In genomic region chr12:62793256-62794217, GRCh38 we compare ENCODE assay signal across 8 cellular contexts.
DNase-seq lines count a peak whose midpoint lies in the region; ATAC-seq, FAIRE-seq and TF ChIP-seq lines count a peak whose summit lies in the region.

No MANE protein-coding gene starts in this region.

- POLR2A ChIA-PET in activated CD8-positive, alpha-beta T cell treated with anti-CD3 and anti-CD28 coated beads for 36 hours (lab: Charles Lee), result interaction anchor here (0.6 kb wide), 1 partner anchor 190 kb away, joined by 3 read pairs; no protein-coding TSS in a partner anchor

- DNase-seq in GM18507 (ENCODE audit: extremely low spot score, insufficient read length, low read depth) (peak; percentile 39), HK-2 (ENCODE audit: unreplicated experiment) (peak; percentile 86), NCI-H774 (lab: John Stamatoyannopoulos, UW) (peak; percentile 74), memory B cell (ENCODE audit: low spot score in 2 of 2) (peak; percentile 75 to 81)
- peak; percentile 83 for DNase-seq in activated CD8-positive, alpha-beta T cell treated with anti-CD3 and anti-CD28 coated beads for 36 hours
- DNase-seq in effector memory CD8-positive, alpha-beta T cell, result peak; percentile 68 to 76 (median 71)
- peak; percentile 61 for DNase-seq in stimulated activated CD8-positive, alpha-beta memory T cell treated with anti-CD3 and anti-CD28 coated beads, Interleukin-15, amount 100 ng/mL, for 1 hour (ENCODE audit: low read depth)

- H3K27ac Mint-ChIP-seq in activated CD8-positive, alpha-beta T cell treated with anti-CD3 and anti-CD28 coated beads for 36 hours, result no peak overlapping the region
- H3K27ac Mint-ChIP-seq in effector memory CD8-positive, alpha-beta T cell, result no peak overlapping the region
- no peak overlapping the region for H3K27ac Mint-ChIP-seq in memory B cell

- TF ChIP-seq CTCF in activated CD8-positive, alpha-beta T cell treated with anti-CD3 and anti-CD28 coated beads for 36 hours (IDR thresholded peaks at IDR 0.05), result peak; percentile 96

- FAIRE-seq in A204.1 (lab: Jason Lieb, UNC) (peak; percentile 98), GM18507 (lab: Jason Lieb, UNC) (peak; percentile 80)

- no peaks in the 10 kb centered on the region for H3K36me3 Mint-ChIP-seq in activated CD8-positive, alpha-beta T cell treated with anti-CD3 and anti-CD28 coated beads for 36 hours (ENCODE audit: low read depth)
- peaks cover under 1% of the 10 kb centered on the region for H3K36me3 Mint-ChIP-seq in effector memory CD8-positive, alpha-beta T cell (ENCODE audit: insufficient read depth)
- H3K36me3 Mint-ChIP-seq in memory B cell, result no peaks in the 10 kb centered on the region

- H3K4me1 Mint-ChIP-seq in activated CD8-positive, alpha-beta T cell treated with anti-CD3 and anti-CD28 coated beads for 36 hours (ENCODE audit: low read depth), result no peaks in the 10 kb centered on the region
- no peaks in the 10 kb centered on the region for H3K4me1 Mint-ChIP-seq in effector memory CD8-positive, alpha-beta T cell (ENCODE audit: low read depth in 2 of 2)
- H3K4me1 Mint-ChIP-seq in memory B cell, result no peaks in the 10 kb centered on the region

- H3K9me3 Mint-ChIP-seq in activated CD8-positive, alpha-beta T cell treated with anti-CD3 and anti-CD28 coated beads for 36 hours, result no peaks in the 10 kb centered on the region
- H3K9me3 Mint-ChIP-seq in effector memory CD8-positive, alpha-beta T cell, result no peaks in the 10 kb centered on the region
- no peaks in the 10 kb centered on the region for H3K9me3 Mint-ChIP-seq in memory B cell

- CTCF ChIA-PET in activated CD8-positive, alpha-beta T cell treated with anti-CD3 and anti-CD28 coated beads for 36 hours (lab: Charles Lee), result interaction anchor here (0.7 to 7.7 kb wide), 62 partner anchors 10 to 367 kb away, joined by 3 to 128 read pairs (median 4); partner anchors contain the start of gene MON2

- no peak overlapping the region for H3K4me3 Mint-ChIP-seq in activated CD8-positive, alpha-beta T cell treated with anti-CD3 and anti-CD28 coated beads for 36 hours
- no peak overlapping the region for H3K4me3 Mint-ChIP-seq in effector memory CD8-positive, alpha-beta T cell
- H3K4me3 Mint-ChIP-seq in memory B cell, result no peak overlapping the region

- intact Hi-C loops in activated CD8-positive, alpha-beta T cell treated with anti-CD3 and anti-CD28 coated beads for 36 hours (cut with micrococcal nuclease), result loop anchor here (1.0 to 5.0 kb wide), 3 partner anchors 191 to 355 kb away; no protein-coding TSS in a partner anchor

- ATAC-seq in activated CD8-positive, alpha-beta T cell treated with anti-CD3 and anti-CD28 coated beads for 36 hours, result peak; percentile 78
- ATAC-seq in effector memory CD8-positive, alpha-beta T cell (replicated peaks), result peak; percentile 63
- peak; percentile 34 for ATAC-seq in memory B cell (ENCODE audit: low read depth)

- H3K27me3 Mint-ChIP-seq in activated CD8-positive, alpha-beta T cell treated with anti-CD3 and anti-CD28 coated beads for 36 hours, result peaks cover 7% of the 10 kb centered on the region
- H3K27me3 Mint-ChIP-seq in effector memory CD8-positive, alpha-beta T cell, result peaks cover 10 to 26% of the 10 kb centered on the region in 2 donors
- H3K27me3 Mint-ChIP-seq in memory B cell, result peaks cover 4% of the 10 kb centered on the region

Comparison
In these comparisons a context has a peak if more than half of its experiments do, and no peak if none do; other contexts are left out.
1. Peak in every context shown above with its lines: DNase-seq and ATAC-seq.